ENCODE assay signal across 10 cellular contexts in genomic region chr9:4832786-4833579, GRCh38. TPM values are rescaled to one million over a fixed set of nuclear protein-coding genes. Genes with fewer than 3 reads are reported as not detected.
DNase-seq lines count a peak whose midpoint lies in the region; ATAC-seq, FAIRE-seq and TF ChIP-seq lines count a peak whose summit lies in the region.
"Had no signal": no experiment of that assay in that cellular context is flagged by ENCODE, and none has a peak within 500 bp of the region (broad histone marks: within the 10 kb centered on the region; RNA-seq: fewer than 3 reads in every experiment).

No MANE protein-coding gene starts in this region.

- H3K4me2 ChIP-seq in GM23248 (ENCODE audit: unreplicated experiment), result peak overlapping the region; percentile 73
- H3K4me2 ChIP-seq: KMS-11 had no signal

- H3K4me3 ChIP-seq in GM23248 (peak overlapping the region; percentile 33), kidney (ENCODE audit: low read length in 2 of 2) (no peak overlapping the region)
- H3K4me3 ChIP-seq: tibial nerve had no signal

- DNase-seq in GM23248, result peak; percentile 97
- DNase-seq in SW 1271 (lab: John Stamatoyannopoulos, UW), result peak; percentile 54 to 78
- DNase-seq in erythroblast (lab: John Stamatoyannopoulos, UW), result peak; percentile 64 to 83
- DNase-seq in stimulated activated CD4-positive, alpha-beta T cell treated with anti-CD3 and anti-CD28 coated beads, Interleukin-12 subunit alpha, Interleukin-12 subunit beta, amount 100 ng/mL, for 4 hours, result peak; percentile 37
- DNase-seq in NCI-H187 treated with DMSO at 0.1 percent for 48 hours (lab: John Stamatoyannopoulos, UW), result no peak
- DNase-seq in ureter (ENCODE audit: low spot score), result no peak
- DNase-seq in kidney, result no peak

- in situ Hi-C loops in GM23248 (cut with MboI), result no loop called here

- WGBS in GM23248 (ENCODE audit: low coverage in 1 of 2, low lambda C conversion rate in 2 of 2, missing lambda C conversion rate in 2 of 2), 2 experiments, result 42% methylated on average over 7 of the region's 7 CpGs

- H3K9me3 ChIP-seq in GM23248 (ENCODE audit: low read depth), result no peaks in the 10 kb centered on the region
- no peaks in the 10 kb centered on the region for H3K9me3 ChIP-seq in kidney (ENCODE audit: control insufficient read depth in 1 of 2, low read length in 2 of 2)
- H3K9me3 ChIP-seq: tibial nerve had no signal

- H2AFZ ChIP-seq in GM23248, result no peak overlapping the region

- H3K27me3 ChIP-seq in GM23248 (replicated peaks; ENCODE audit: insufficient read depth), result no peaks in the 10 kb centered on the region
- H3K27me3 ChIP-seq: tibial nerve had no signal

- intact Hi-C loops in kidney (cut with DNase I), result no loop called here

- no peak for ATAC-seq in HG03457 (IDR thresholded peaks at IDR 0.05; ENCODE audit: unreplicated experiment)

- peaks cover 64% of the 10 kb centered on the region for H3F3A ChIP-seq in GM23248 (ENCODE audit: insufficient read depth)

- FAIRE-seq in kidney (lab: Jason Lieb, UNC), result no peak

- H3K9ac ChIP-seq in GM23248 (peak overlapping the region; percentile 64), kidney (ENCODE audit: low read length in 2 of 2) (no peak overlapping the region)
- H3K9ac ChIP-seq: KMS-11 had no signal

- H3K27ac ChIP-seq in GM23248 (peak overlapping the region; percentile 91), kidney (ENCODE audit: low read depth in 2 of 2, low read length in 2 of 2) (no peak overlapping the region)
- H3K27ac ChIP-seq: KMS-11, tibial nerve had no signal

- no peaks in the 10 kb centered on the region for H3K9me2 ChIP-seq in GM23248 (ENCODE audit: insufficient read depth)

- TF ChIP-seq POLR2A in erythroblast (IDR thresholded peaks at IDR 0.05; ENCODE audit: low read length), result peak; percentile 40

- H3K36me3 ChIP-seq in GM23248 (ENCODE audit: low read depth), result no peaks in the 10 kb centered on the region
- H3K36me3 ChIP-seq in kidney (ENCODE audit: control insufficient read depth in 1 of 2, insufficient read depth in 2 of 2, low read length in 2 of 2), result peaks cover 0 to 4% of the 10 kb centered on the region in 2 donors

- H3K4me1 ChIP-seq in GM23248 (ENCODE audit: insufficient read depth) (peaks cover 70% of the 10 kb centered on the region), kidney (ENCODE audit: control insufficient read depth in 1 of 2, insufficient read depth in 1 of 2, low read depth in 1 of 2, low read length in 2 of 2) (peaks cover 0 to 2% of the 10 kb centered on the region in 2 donors)

- no peaks in the 10 kb centered on the region for H4K20me1 ChIP-seq in GM23248 (ENCODE audit: insufficient read depth)

- peaks cover 16% of the 10 kb centered on the region; the same call in 1 of the 2 replicates for H3K79me2 ChIP-seq in GM23248 (ENCODE audit: insufficient read depth)

- no peak for TF ChIP-seq CTCF in kidney (IDR thresholded peaks at IDR 0.05; ENCODE audit: borderline replicate concordance, extremely low read depth, insufficient read depth)

RNA-seq across cellular contexts. Expression of gene RCL1, which starts 40.2 kb away (rescaled TPM):
- total RNA-seq in GM23248 (2014; rRNA removed; shearing (Covaris generic)), result 4.0 and 7.8 TPM in 2 replicates
- 6.9 and 7.7 TPM in 2 replicates for polyA plus RNA-seq in GM23248 (2016; fragmentation: Nextera tagmentation; extraction: Ambion mirVana)
- total RNA-seq in ureter, result 35.1 TPM
- total RNA-seq in kidney, result 22.8 TPM
- polyA plus RNA-seq in kidney (ENCODE audit: insufficient read depth, low read depth, low replicate concordance), result 15.7 TPM

Comparison
In these comparisons a context has a peak if more than half of its experiments do, and no peak if none do; other contexts are left out.
1. DNase-seq: peak in GM23248 (single experiment), SW 1271 (2 of 2), erythroblast (2 of 2) and stimulated activated CD4-positive, alpha-beta T cell treated with anti-CD3 and anti-CD28 coated beads, Interleukin-12 subunit alpha, Interleukin-12 subunit beta, amount 100 ng/mL, for 4 hours (single experiment); none in NCI-H187 treated with DMSO at 0.1 percent for 48 hours (single experiment), ureter (single experiment) and kidney (single experiment).